ENCODE assay signal across 17 cellular contexts in the genomic region with DNA sequence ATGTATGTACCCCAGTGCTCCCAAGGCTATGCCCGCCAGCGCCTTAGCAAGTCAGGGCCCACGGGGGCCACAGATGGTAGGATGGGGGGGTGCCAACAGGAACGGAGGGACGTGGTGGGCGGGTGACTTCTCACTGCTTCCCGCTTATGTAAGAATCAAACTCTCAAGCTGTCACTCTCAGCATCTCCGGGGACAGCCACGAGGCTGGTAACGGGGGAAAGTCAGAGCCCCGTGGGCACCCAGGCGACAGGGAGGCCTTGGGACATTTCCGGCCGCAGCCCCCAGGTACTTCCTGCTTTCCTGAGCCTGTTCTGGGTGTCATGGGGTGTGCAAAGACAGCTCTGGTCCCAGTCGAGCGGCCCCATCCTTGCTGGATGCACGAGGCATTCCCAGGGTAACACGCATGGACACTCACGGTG. TPM values are rescaled to one million over a fixed set of nuclear protein-coding genes. Genes with fewer than 3 reads are reported as not detected.
"Had no signal": no experiment of that assay in that cellular context is flagged by ENCODE, and none has a peak within 500 bp of the region (broad histone marks: within the 10 kb centered on the region; RNA-seq: fewer than 3 reads in every experiment).

No MANE protein-coding gene starts in this region.

- H3K4me3 ChIP-seq: adrenal gland, left lung, suprapubic skin, transverse colon, uterus had no signal

- ATAC-seq: activated CD4-positive, alpha-beta T cell treated with anti-CD3 and anti-CD28 coated beads for 36 hours; activated naive CD4-positive, alpha-beta T cell treated with anti-CD3 and anti-CD28 coated beads, Interleukin-2, amount 50 U/mL, for 72 hours; effector memory CD8-positive, alpha-beta T cell; left lung had no signal

- H3K4me1 ChIP-seq: transverse colon, uterus had no signal

- H3K27ac ChIP-seq: adrenal gland, suprapubic skin, transverse colon, uterus had no signal

- DNase-seq: activated CD4-positive, alpha-beta T cell treated with anti-CD3 and anti-CD28 coated beads for 36 hours; activated CD4-positive, alpha-beta T cell treated with anti-CD3 and anti-CD28 coated beads, Interleukin-2, amount 50 U/mL, for 48 hours; activated gamma-delta T cell treated with Interleukin-2 at 50 U/mL for 16 hours; dermis blood vessel endothelial cell; effector memory CD8-positive, alpha-beta T cell; foreskin fibroblast; stimulated activated naive CD8-positive, alpha-beta T cell treated with anti-CD3 and anti-CD28 coated beads, Interleukin-15, amount 100 ng/mL, for 72 hours; T-helper 1 cell; T1000; transverse colon; uterus had no signal

- H3K9me3 ChIP-seq: adrenal gland, left lung, suprapubic skin, transverse colon, uterus had no signal

- H3K36me3 ChIP-seq: adrenal gland, left lung, suprapubic skin, transverse colon, uterus had no signal

- H3K27me3 ChIP-seq: adrenal gland, uterus had no signal

RNA-seq across cellular contexts. Expression of gene TESC, which starts 59.3 kb away (rescaled TPM):
- total RNA-seq: bronchial epithelial cell, osteoblast had no signal
